ENCODE assay signal across 5 cellular contexts in genomic region chr2:33917288-33917687, GRCh38.
A peak's percentile ranks its signal among the peaks of the same experiment; 100 is the strongest.
DNase-seq lines count a peak whose midpoint lies in the region; ATAC-seq and TF ChIP-seq lines count a peak whose summit lies in the region.
"Not testable (repeated sequence)": the region's sequence is repeated elsewhere in the genome, so short reads cannot be mapped to it uniquely, and the experiment has no call there.

No MANE protein-coding gene starts in this region.

- TF ChIP-seq CTCF in adrenal gland (IDR thresholded peaks at IDR 0.05); neural progenitor cell (IDR thresholded peaks at IDR 0.05): not testable (repeated sequence)

- peak overlapping the region; percentile 92 for H3K27ac Mint-ChIP-seq in neural progenitor cell
- H3K27ac Mint-ChIP-seq in stimulated activated naive B cell treated with anti-CD40 and anti-IgM and Interleukin-4, amounts not matched to agents 10 μg/mL and 1 μg/mL and 100 μg/mL, for 72 hours: peak overlapping the region; percentile 26

- H3K9ac ChIP-seq in SK-N-MC (ENCODE audit: insufficient read length): peak overlapping the region; percentile 41
- H3K9ac ChIP-seq in neural progenitor cell: not testable (repeated sequence)

- not testable (repeated sequence) for H3K79me2 ChIP-seq in neural progenitor cell (ENCODE audit: low read depth)

- H2AFZ ChIP-seq in neural progenitor cell (replicated peaks): not testable (repeated sequence)

- H3K27ac ChIP-seq in SK-N-MC: peak overlapping the region; percentile 91
- H3K27ac ChIP-seq in adrenal gland; right cardiac atrium (ENCODE audit: low read length); neural progenitor cell: not testable (repeated sequence)

- H4K20me1 ChIP-seq in neural progenitor cell (ENCODE audit: low read depth): not testable (repeated sequence)

- not testable (repeated sequence) for H3K9me3 ChIP-seq in SK-N-MC (ENCODE audit: low read depth, low read length); adrenal gland (replicated peaks in 1 of 3); right cardiac atrium (ENCODE audit: control insufficient read depth, low read length); neural progenitor cell (ENCODE audit: low read depth)

- 60 to 74% (median 65%) methylated on average over 4 of the region's 4 CpGs for WGBS in adrenal gland, 4 donors
- WGBS in right cardiac atrium: 49% methylated on average over 4 of the region's 4 CpGs

- H3K4me3 Mint-ChIP-seq in neural progenitor cell: peak overlapping the region; percentile 48
- H3K4me3 Mint-ChIP-seq in stimulated activated naive B cell treated with anti-CD40 and anti-IgM and Interleukin-4, amounts not matched to agents 10 μg/mL and 1 μg/mL and 100 μg/mL, for 72 hours: not testable (repeated sequence)

- H3K36me3 Mint-ChIP-seq in neural progenitor cell; stimulated activated naive B cell treated with anti-CD40 and anti-IgM and Interleukin-4, amounts not matched to agents 10 μg/mL and 1 μg/mL and 100 μg/mL, for 72 hours: not testable (repeated sequence)

- H3K4me1 Mint-ChIP-seq in neural progenitor cell: peaks cover 24% of the 10 kb centered on the region
- H3K4me1 Mint-ChIP-seq in stimulated activated naive B cell treated with anti-CD40 and anti-IgM and Interleukin-4, amounts not matched to agents 10 μg/mL and 1 μg/mL and 100 μg/mL, for 72 hours: not testable (repeated sequence)

- ATAC-seq in right cardiac atrium; stimulated activated naive B cell treated with anti-CD40 and anti-IgM and Interleukin-4, amounts not matched to agents 10 μg/mL and 1 μg/mL and 100 μg/mL, for 72 hours (replicated peaks): not testable (repeated sequence)

- H3K36me3 ChIP-seq in SK-N-MC (ENCODE audit: insufficient read depth, low read length); adrenal gland (replicated peaks in 1 of 2); neural progenitor cell: not testable (repeated sequence)

- not testable (repeated sequence) for H3K27me3 ChIP-seq in adrenal gland; right cardiac atrium (ENCODE audit: control insufficient read depth, insufficient read depth); neural progenitor cell

- H3K27me3 Mint-ChIP-seq in neural progenitor cell (ENCODE audit: insufficient read depth, low read depth); stimulated activated naive B cell treated with anti-CD40 and anti-IgM and Interleukin-4, amounts not matched to agents 10 μg/mL and 1 μg/mL and 100 μg/mL, for 72 hours: not testable (repeated sequence)

- intact Hi-C loops in adrenal gland (cut with DNase I); right cardiac atrium (cut with DNase I): not testable (repeated sequence)

- DNase-seq in SK-N-MC (ENCODE audit: low read depth, low spot score); stimulated activated naive B cell treated with anti-CD40 and anti-IgM and Interleukin-4, amounts not matched to agents 10 μg/mL and 1 μg/mL and 100 μg/mL, for 72 hours: not testable (repeated sequence)
- peak in 5 of 7 donors; percentile 4 to 59 (median 15) for DNase-seq in adrenal gland
- peak in 2 of 3 donors; percentile 9 to 53 for DNase-seq in right cardiac atrium
- DNase-seq in neural progenitor cell (ENCODE audit: low spot score): peak; percentile 20

- H3K4me1 ChIP-seq in adrenal gland (replicated peaks in 1 of 2); right cardiac atrium (ENCODE audit: control insufficient read depth, insufficient read depth, low read length); neural progenitor cell: not testable (repeated sequence)

- H3F3A ChIP-seq in neural progenitor cell (ENCODE audit: low read depth): not testable (repeated sequence)

- H3K4me3 ChIP-seq in SK-N-MC; adrenal gland; right cardiac atrium (ENCODE audit: low read length); neural progenitor cell: not testable (repeated sequence)

- H3K4me2 ChIP-seq in neural progenitor cell: not testable (repeated sequence)

- not testable (repeated sequence) for TF ChIP-seq POLR2A in adrenal gland (IDR thresholded peaks at IDR 0.05)

- H3K9me3 Mint-ChIP-seq in neural progenitor cell: peaks cover 23% of the 10 kb centered on the region
- H3K9me3 Mint-ChIP-seq in stimulated activated naive B cell treated with anti-CD40 and anti-IgM and Interleukin-4, amounts not matched to agents 10 μg/mL and 1 μg/mL and 100 μg/mL, for 72 hours: peaks cover 13 to 21% of the 10 kb centered on the region in 2 donors
